Comparison of ENCODE assay signal across 1 cellular context in genomic region chr16:68367440-68367839, GRCh38.
TF ChIP-seq lines count a peak whose summit lies in the region.

No MANE protein-coding gene starts in this region.

TF ChIP-seq in HCT116, 20 proteins besides CTCF, POLR2A, EP300 and RAD21 (continued from another document):
- TF ChIP-seq SP1 (IDR thresholded peaks at IDR 0.05; ENCODE audit: low read depth) (no peak), YY1 (IDR thresholded peaks at IDR 0.05; ENCODE audit: extremely low read depth, insufficient replicate concordance, low read depth, low read length) (no peak), ATF3 (IDR thresholded peaks at IDR 0.05) (no peak), TCF7L2 (IDR thresholded peaks at IDR 0.05; ENCODE audit: borderline replicate concordance, extremely low read depth, insufficient read depth, insufficient read length) (no peak), ELF1 (IDR thresholded peaks at IDR 0.05; ENCODE audit: borderline replicate concordance, low read depth) (no peak), JUND (IDR thresholded peaks at IDR 0.05) (no peak), ZBTB33 (IDR thresholded peaks at IDR 0.05; ENCODE audit: extremely low read depth, insufficient replicate concordance, low read length) (no peak), POLR2AphosphoS5 (IDR thresholded peaks at IDR 0.05; ENCODE audit: low read depth, low read length) (no peak), EGR1 (IDR thresholded peaks at IDR 0.05; ENCODE audit: low read depth) (no peak), EZH2 (IDR thresholded peaks at IDR 0.05) (no peak), CBX3 (IDR thresholded peaks at IDR 0.05; ENCODE audit: low read depth) (no peak), SIN3A (IDR thresholded peaks at IDR 0.05; ENCODE audit: low read depth) (no peak), FOSL1 (IDR thresholded peaks at IDR 0.05; ENCODE audit: low read depth) (no peak), MAX (IDR thresholded peaks at IDR 0.05) (no peak), CEBPB (IDR thresholded peaks at IDR 0.05; ENCODE audit: low read depth) (no peak), SRF (IDR thresholded peaks at IDR 0.05; ENCODE audit: low read depth) (no peak), EZH2phosphoT487 (IDR thresholded peaks at IDR 0.05; ENCODE audit: borderline replicate concordance) (no peak)
